In genomic region chr11:122050021-122050710, GRCh38 we compare ENCODE assay signal across 25 cellular contexts.
DNase-seq lines count a peak whose midpoint lies in the region; ATAC-seq, FAIRE-seq and TF ChIP-seq lines count a peak whose summit lies in the region.
"Had no signal": no experiment of that assay in that cellular context is flagged by ENCODE, and none has a peak within 500 bp of the region (broad histone marks: within the 10 kb centered on the region; RNA-seq: fewer than 3 reads in every experiment).

No MANE protein-coding gene starts in this region.

- TF ChIP-seq CTCF in endothelial cell of umbilical vein (IDR thresholded peaks at IDR 0.05; ENCODE audit: extremely low read depth in 1 of 2, insufficient read depth in 1 of 2, low read depth in 1 of 2, low read length in 2 of 2) (no peak), kidney (IDR thresholded peaks at IDR 0.05; ENCODE audit: borderline replicate concordance, extremely low read depth, insufficient read depth) (no peak)

- 93 to 98% methylated on average over 2 of the region's 2 CpGs for WGBS in GM23248 (ENCODE audit: low coverage in 1 of 2, low lambda C conversion rate in 2 of 2, missing lambda C conversion rate in 2 of 2), 2 experiments
- 86 to 90% methylated on average over 1 to 2 of the region's 2 CpGs for WGBS in mesodermal cell (ENCODE audit: insufficient coverage in 2 of 2), 2 experiments

- TF ChIP-seq POLR2A in endothelial cell of umbilical vein (IDR thresholded peaks at IDR 0.05; ENCODE audit: low read depth, low read length), result no peak

- H3K9me2 ChIP-seq in GM23248 (ENCODE audit: insufficient read depth), result no peaks in the 10 kb centered on the region

- in situ Hi-C loops in GM23248 (cut with MboI), result no loop called here

- no peak overlapping the region for H2AFZ ChIP-seq in GM23248
- peak overlapping the region; percentile 39 for H2AFZ ChIP-seq in endothelial cell of umbilical vein (ENCODE audit: low read depth, low read length)

- H3K4me2 ChIP-seq in GM23248 (ENCODE audit: unreplicated experiment), result no peak overlapping the region
- peak overlapping the region; percentile 13 for H3K4me2 ChIP-seq in endothelial cell of umbilical vein (ENCODE audit: insufficient read depth, low read length)
- H3K4me2 ChIP-seq: BLaER1 treated with 17β-estradiol and CSF1 and Interleukin-3, amounts not matched to agents 10 nM and 100 nM had no signal

- no TSS peak for BruUV-seq in endothelial cell of umbilical vein (replicated peaks; lab: Mats Ljungman, UMichigan)

- H3K9me3 ChIP-seq in GM23248 (ENCODE audit: low read depth), result no peaks in the 10 kb centered on the region
- no peaks in the 10 kb centered on the region for H3K9me3 ChIP-seq in endothelial cell of umbilical vein (replicated peaks; ENCODE audit: control insufficient read depth, insufficient read depth, low read length)
- peaks cover 5% of the 10 kb centered on the region for H3K9me3 ChIP-seq in mesodermal cell (ENCODE audit: control insufficient read depth, low read length)
- peaks cover 0 to 4% of the 10 kb centered on the region in 2 donors for H3K9me3 ChIP-seq in kidney (ENCODE audit: control insufficient read depth in 1 of 2, low read length in 2 of 2)
- H3K9me3 ChIP-seq: SJSA1 had no signal

- H3K36me3 ChIP-seq in GM23248 (ENCODE audit: low read depth) (peaks cover 65% of the 10 kb centered on the region), endothelial cell of umbilical vein (ENCODE audit: control insufficient read depth in 2 of 2, extremely low read depth in 1 of 2, insufficient read depth in 2 of 2, low read length in 2 of 2) (no peaks in the 10 kb centered on the region), mesodermal cell (ENCODE audit: control insufficient read depth, insufficient read depth, low read length) (no peaks in the 10 kb centered on the region), kidney (ENCODE audit: control insufficient read depth in 1 of 2, insufficient read depth in 2 of 2, low read length in 2 of 2) (no peaks in the 10 kb centered on the region)
- H3K36me3 ChIP-seq: BLaER1 treated with 17β-estradiol and CSF1 and Interleukin-3, amounts not matched to agents 10 nM and 100 nM; SJSA1 had no signal

- H3K27me3 ChIP-seq in GM23248 (replicated peaks; ENCODE audit: insufficient read depth) (no peaks in the 10 kb centered on the region), endothelial cell of umbilical vein (ENCODE audit: control insufficient read depth in 2 of 2, insufficient read depth in 2 of 2, low read length in 2 of 2) (no peaks in the 10 kb centered on the region)
- H3K27me3 ChIP-seq: BLaER1 treated with 17β-estradiol and CSF1 and Interleukin-3, amounts not matched to agents 10 nM and 100 nM; SJSA1 had no signal

- peak; percentile 66 for FAIRE-seq in endothelial cell of umbilical vein (lab: Jason Lieb, UNC)
- FAIRE-seq in kidney (lab: Jason Lieb, UNC), result no peak
- FAIRE-seq: D721Med, G401.6, RCC 7860 had no signal

- H3K9ac ChIP-seq in GM23248, result no peak overlapping the region
- H3K9ac ChIP-seq in endothelial cell of umbilical vein (replicated peaks; ENCODE audit: extremely low read depth, insufficient read depth, low read length), result peak overlapping the region; percentile 19
- H3K9ac ChIP-seq in kidney (ENCODE audit: low read length in 2 of 2), result no peak overlapping the region
- H3K9ac ChIP-seq: BLaER1 treated with 17β-estradiol and CSF1 and Interleukin-3, amounts not matched to agents 10 nM and 100 nM had no signal

- peaks cover 25% of the 10 kb centered on the region for H3K4me1 ChIP-seq in GM23248 (ENCODE audit: insufficient read depth)
- H3K4me1 ChIP-seq in endothelial cell of umbilical vein (ENCODE audit: control insufficient read depth, extremely low read depth, insufficient read depth, low read length), result peaks cover 26% of the 10 kb centered on the region
- H3K4me1 ChIP-seq in mesodermal cell (ENCODE audit: control insufficient read depth, insufficient read depth, low read length, poor library complexity, severe bottlenecking), result peaks cover 18% of the 10 kb centered on the region
- no peaks in the 10 kb centered on the region for H3K4me1 ChIP-seq in kidney (ENCODE audit: control insufficient read depth in 1 of 2, insufficient read depth in 1 of 2, low read depth in 1 of 2, low read length in 2 of 2)

- no peaks in the 10 kb centered on the region for H3K9me1 ChIP-seq in endothelial cell of umbilical vein (replicated peaks; ENCODE audit: control insufficient read depth, extremely low read depth, insufficient read depth, low read length)

- H4K20me1 ChIP-seq in GM23248 (ENCODE audit: insufficient read depth), result no peaks in the 10 kb centered on the region
- H4K20me1 ChIP-seq in endothelial cell of umbilical vein (replicated peaks; ENCODE audit: control insufficient read depth, extremely low read depth, insufficient read depth, low read length), result no peaks in the 10 kb centered on the region
- H4K20me1 ChIP-seq: BLaER1 treated with 17β-estradiol and CSF1 and Interleukin-3, amounts not matched to agents 10 nM and 100 nM had no signal

- H3K27ac ChIP-seq in GM23248 (peak overlapping the region; percentile 13), endothelial cell of umbilical vein (ENCODE audit: insufficient read depth, low read depth, low read length) (peak overlapping the region; percentile 66), mesodermal cell (ENCODE audit: low read depth, low read length, severe bottlenecking) (peak overlapping the region; percentile 76), kidney (ENCODE audit: low read depth in 2 of 2, low read length in 2 of 2) (no peak overlapping the region)
- H3K27ac ChIP-seq: BLaER1 treated with 17β-estradiol and CSF1 and Interleukin-3, amounts not matched to agents 10 nM and 100 nM; SJSA1 had no signal

- peaks cover 68% of the 10 kb centered on the region for H3F3A ChIP-seq in GM23248 (ENCODE audit: insufficient read depth)

- dilution Hi-C loops in endothelial cell of umbilical vein (cut with MboI; ENCODE audit: extremely low pct_ligation_motif_present, low sequenced_read_pairs), result no loop called here

- H3K4me3 ChIP-seq in GM23248 (no peak overlapping the region), endothelial cell of umbilical vein (replicated peaks in 1 of 3; ENCODE audit: insufficient read depth in 1 of 3, low read depth in 1 of 3, low read length in 3 of 3) (no peak overlapping the region), mesodermal cell (ENCODE audit: extremely low read depth, insufficient read depth, low read length, poor library complexity, severe bottlenecking) (no peak overlapping the region), kidney (ENCODE audit: low read length in 2 of 2) (no peak overlapping the region)
- H3K4me3 ChIP-seq: BLaER1 treated with 17β-estradiol and CSF1 and Interleukin-3, amounts not matched to agents 10 nM and 100 nM; SJSA1 had no signal

- POLR2A ChIA-PET in endothelial cell of umbilical vein (lab: Charles Lee), result no interaction called here

- ATAC-seq in GM19395 (IDR thresholded peaks at IDR 0.05; ENCODE audit: unreplicated experiment) (no peak), GM18520 (IDR thresholded peaks at IDR 0.05; ENCODE audit: unreplicated experiment) (no peak), GM21528 (IDR thresholded peaks at IDR 0.05; ENCODE audit: low FRiP score, unreplicated experiment) (no peak)
- ATAC-seq: T-cell had no signal

- DNase-seq in GM23248 (no peak), LHCN-M2 (ENCODE audit: low read depth) (peak; percentile 45), endothelial cell of umbilical vein (ENCODE audit: low read depth, low spot score) (peak; percentile 72), kidney (no peak)
- DNase-seq: AML-193; CD4-positive, alpha-beta T cell; GOT3; HCEC 1CT; NCI-H1105; NCI-H1436 treated with DMSO at 0.1 percent for 48 hours; NCI-H187 treated with DMSO at 0.1 percent for 48 hours; NCI-H2171 treated with DMSO at 0.1 percent for 48 hours; NCI-H345; NCI-H524; NCI-H774; T-cell had no signal

- H3K79me2 ChIP-seq in GM23248 (ENCODE audit: insufficient read depth), result peaks cover 53% of the 10 kb centered on the region
- H3K79me2 ChIP-seq in endothelial cell of umbilical vein (ENCODE audit: control insufficient read depth, insufficient read depth, low read length), result no peaks in the 10 kb centered on the region

- intact Hi-C loops in endothelial cell of umbilical vein (cut with micrococcal nuclease), result no loop called here
- intact Hi-C loops in kidney (cut with DNase I), result no loop called here

- CTCF ChIA-PET in endothelial cell of umbilical vein (lab: Charles Lee), result no interaction called here

TF ChIP-seq in endothelial cell of umbilical vein, 7 proteins besides CTCF, POLR2A, EP300 and RAD21:
- TF ChIP-seq JUN (IDR thresholded peaks at IDR 0.05; ENCODE audit: borderline replicate concordance, insufficient read depth, insufficient read length, low read depth) (no peak), EZH2 (IDR thresholded peaks at IDR 0.05; ENCODE audit: borderline replicate concordance, low read depth, low read length, severe bottlenecking) (no peak), MYC (IDR thresholded peaks at IDR 0.05; ENCODE audit: low read depth, low read length) (no peak), GATA2 (IDR thresholded peaks at IDR 0.05; ENCODE audit: insufficient read depth, insufficient read length, low read depth, low read length) (no peak), FOS (IDR thresholded peaks at IDR 0.05; ENCODE audit: borderline replicate concordance, insufficient read depth, low read length) (no peak), POLR2AphosphoS5 (IDR thresholded peaks at IDR 0.05; ENCODE audit: insufficient read depth, low read depth, low read length) (no peak)

Comparison
In these comparisons a context has a peak if more than half of its experiments do, and no peak if none do; other contexts are left out.
1. DNase-seq: peak in LHCN-M2 (single experiment) and endothelial cell of umbilical vein (single experiment); none in GM23248 (single experiment) and kidney (single experiment).
2. H3K27ac ChIP-seq: peak in GM23248 (single experiment), endothelial cell of umbilical vein (single experiment) and mesodermal cell (single experiment); none in kidney (0 of 2).